In genomic region chr10:13006037-13006436, GRCh38 we compare ENCODE assay signal across 24 cellular contexts.
"Had no signal": no experiment of that assay in that cellular context is flagged by ENCODE, and none has a peak within 500 bp of the region (broad histone marks: within the 10 kb centered on the region; RNA-seq: fewer than 3 reads in every experiment).

No MANE protein-coding gene starts in this region.

- DNase-seq: stimulated activated CD4-positive, alpha-beta T cell treated with anti-CD3 and anti-CD28 coated beads, Interleukin-2, amount 100 ng/mL, for 48 hours; stimulated activated CD4-positive, alpha-beta T cell treated with anti-CD3 and anti-CD28 coated beads, Interleukin-4, amount 100 ng/mL, for 1 hour; stimulated activated CD4-positive, alpha-beta T cell treated with anti-CD3 and anti-CD28 coated beads, Interleukin-4, amount 100 ng/mL, for 24 hours; stimulated activated CD4-positive, alpha-beta T cell treated with anti-CD3 and anti-CD28 coated beads, Interleukin-4, amount 100 ng/mL, for 4 hours; stimulated activated CD8-positive, alpha-beta memory T cell treated with anti-CD3 and anti-CD28 coated beads, Interleukin-4, amount 100 ng/mL, for 48 hours; stimulated activated naive B cell treated with anti-CD40 and anti-IgM and Interleukin-4, amounts not matched to agents 10 μg/mL and 1 μg/mL and 100 μg/mL, for 72 hours; stimulated activated naive CD4-positive, alpha-beta T cell; stimulated activated naive CD4-positive, alpha-beta T cell treated with Interleukin-2 at 50 U/mL for 16 hours; stimulated activated naive CD8-positive, alpha-beta T cell treated with anti-CD3 and anti-CD28 coated beads, Interleukin-15, amount 100 ng/mL, for 72 hours; stimulated activated naive CD8-positive, alpha-beta T cell treated with anti-CD3 and anti-CD28 coated beads, Interleukin-15, Interleukin-2, amounts not matched to agents 100 U/mL and 50 U/mL, for 24 hours; stomach; substantia nigra; testis; thyroid gland; tibial artery; transverse colon; trophoblast cell; upper lobe of left lung; upper lobe of right lung; uterus had no signal

- H3K4me1 ChIP-seq: testis, thyroid gland, upper lobe of right lung had no signal

- H3K9me3 ChIP-seq: stomach, testis, thoracic aorta, thyroid gland, tibial artery, transverse colon, upper lobe of left lung, upper lobe of right lung, uterus, vagina had no signal

- H3K36me3 ChIP-seq: stomach, suprapubic skin, thoracic aorta, thyroid gland, tibial artery, tibial nerve, transverse colon, upper lobe of left lung, upper lobe of right lung, uterus, vagina had no signal

- H3K4me3 ChIP-seq: stomach, suprapubic skin, testis, thoracic aorta, thyroid gland, tibial artery, tibial nerve, transverse colon, upper lobe of left lung, upper lobe of right lung, uterus, vagina had no signal

- H3K27ac ChIP-seq: stomach, suprapubic skin, testis, thoracic aorta, thyroid gland, tibial artery, tibial nerve, transverse colon, upper lobe of left lung, upper lobe of right lung, uterus, vagina had no signal
